21 cellular contexts compared by ENCODE assay signal in the genomic region with DNA sequence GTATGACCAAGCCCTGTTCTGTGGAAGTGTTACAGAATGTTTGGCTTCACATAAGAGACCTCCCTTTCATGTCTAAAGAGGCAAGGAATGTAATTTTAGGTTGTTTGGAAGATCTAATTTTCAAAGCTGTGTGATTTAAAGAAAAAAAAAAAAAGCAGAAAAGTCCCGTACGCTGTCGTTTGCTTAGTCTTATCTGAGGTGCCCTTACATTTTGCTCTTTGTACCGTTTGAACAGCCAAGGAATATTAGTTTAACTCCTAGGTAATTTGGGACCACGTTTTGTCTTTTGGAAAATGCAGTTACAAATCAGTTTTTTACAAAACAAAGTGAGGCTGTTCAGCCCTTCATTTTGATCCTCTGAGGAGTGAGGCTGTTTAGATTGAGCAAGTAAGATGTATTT.
DNase-seq lines count a peak whose midpoint lies in the region; ATAC-seq and TF ChIP-seq lines count a peak whose summit lies in the region.
"Had no signal": no experiment of that assay in that cellular context is flagged by ENCODE, and none has a peak within 500 bp of the region (broad histone marks: within the 10 kb centered on the region; RNA-seq: fewer than 3 reads in every experiment).

No MANE protein-coding gene starts in this region.

- H3K4me1 ChIP-seq in BLaER1 treated with 17β-estradiol and CSF1 and Interleukin-3, amounts not matched to agents 10 nM and 100 nM: peaks cover 43 to 100% (median 95%) of the 10 kb centered on the region in 10 experiments
- peaks cover 33% of the 10 kb centered on the region for H3K4me1 ChIP-seq in HEK293 (ENCODE audit: control insufficient read depth, insufficient read depth, low read length)
- peaks cover 2% of the 10 kb centered on the region for H3K4me1 ChIP-seq in fibroblast of lung (ENCODE audit: control insufficient read depth, extremely low read depth, insufficient read depth, low read length)
- H3K4me1 ChIP-seq in skeletal muscle tissue (ENCODE audit: control insufficient read depth in 3 of 3, insufficient read depth in 3 of 3, low read length in 3 of 3): peaks cover 37 to 63% (median 51%) of the 10 kb centered on the region in 3 donors

- peaks cover 8% of the 10 kb centered on the region for H3K79me2 ChIP-seq in fibroblast of lung (ENCODE audit: control insufficient read depth, insufficient read depth, low read length)

- peak overlapping the region in 1 of 11 experiments; percentile 9; a peak in 1 of 22 replicates for H3K9ac ChIP-seq in BLaER1 treated with 17β-estradiol and CSF1 and Interleukin-3, amounts not matched to agents 10 nM and 100 nM
- H3K9ac ChIP-seq in fibroblast of lung (ENCODE audit: insufficient read depth, low read length) (no peak overlapping the region), skeletal muscle tissue (ENCODE audit: low read depth in 1 of 3, low read length in 3 of 3) (peak overlapping the region in 2 of 3 donors; percentile 42 to 50)

- H3K9me3 ChIP-seq in BLaER1 treated with 17β-estradiol and CSF1 and Interleukin-3, amounts not matched to agents 10 nM and 100 nM (replicated peaks in 1 of 11): no peaks in the 10 kb centered on the region
- H3K9me3 ChIP-seq in HEK293 (ENCODE audit: control insufficient read depth, insufficient read depth, low read depth, low read length) (no peaks in the 10 kb centered on the region), fibroblast of lung (ENCODE audit: control insufficient read depth, insufficient read depth, low read depth, low read length) (no peaks in the 10 kb centered on the region), skeletal muscle tissue (ENCODE audit: control insufficient read depth in 3 of 3, low read length in 3 of 3) (no peaks in the 10 kb centered on the region)
- H3K9me3 ChIP-seq: mucosa of descending colon had no signal

- H3K27ac ChIP-seq in BLaER1 treated with 17β-estradiol and CSF1 and Interleukin-3, amounts not matched to agents 10 nM and 100 nM: peak overlapping the region in 10 of 11 experiments; percentile 7 to 92 (median 79); a peak in 14 of 22 replicates
- H3K27ac ChIP-seq in HEK293 (ENCODE audit: extremely low read depth, low read depth, low read length) (no peak overlapping the region), fibroblast of lung (ENCODE audit: insufficient read depth, low read length) (no peak overlapping the region), skeletal muscle tissue (ENCODE audit: low read depth, low read length) (peak overlapping the region; percentile 70)
- H3K27ac ChIP-seq: HL-60 had no signal

- no peak for ATAC-seq in HG03135 (IDR thresholded peaks at IDR 0.05; ENCODE audit: unreplicated experiment)
- no peak for ATAC-seq in stimulated activated naive CD8-positive, alpha-beta T cell treated with anti-CD3 and anti-CD28 coated beads, Interleukin-15, Interleukin-2, amounts not matched to agents 100 U/mL and 50 U/mL, for 24 hours
- ATAC-seq: activated CD8-positive, alpha-beta memory T cell treated with anti-CD3 and anti-CD28 coated beads, Interleukin-2, amount 10 ng/mL, durations not matched to agents 7 days and 5 days; mucosa of descending colon; WTC11 had no signal

- no peaks in the 10 kb centered on the region for H3K27me3 ChIP-seq in BLaER1 treated with 17β-estradiol and CSF1 and Interleukin-3, amounts not matched to agents 10 nM and 100 nM
- no peaks in the 10 kb centered on the region for H3K27me3 ChIP-seq in fibroblast of lung (ENCODE audit: control insufficient read depth, insufficient read depth, low read length)
- no peaks in the 10 kb centered on the region for H3K27me3 ChIP-seq in skeletal muscle tissue (ENCODE audit: control insufficient read depth in 3 of 3, insufficient read depth in 3 of 3, low read length in 3 of 3)

- H4K20me1 ChIP-seq in BLaER1 treated with 17β-estradiol and CSF1 and Interleukin-3, amounts not matched to agents 10 nM and 100 nM: peaks cover 0 to 100% (median 55%) of the 10 kb centered on the region in 11 experiments; a peak in 16 of 22 replicates
- H4K20me1 ChIP-seq in fibroblast of lung (ENCODE audit: control insufficient read depth, extremely low read depth, insufficient read depth, low read length): no peaks in the 10 kb centered on the region

- no peak overlapping the region for H2AFZ ChIP-seq in fibroblast of lung (ENCODE audit: low read length)

- H3K4me3 ChIP-seq in BLaER1 treated with 17β-estradiol and CSF1 and Interleukin-3, amounts not matched to agents 10 nM and 100 nM: no peak overlapping the region
- H3K4me3 ChIP-seq in HEK293 (ENCODE audit: low read depth, low read length) (no peak overlapping the region), fibroblast of lung (replicated peaks in 1 of 4; ENCODE audit: control extremely low read depth in 1 of 4, insufficient read depth in 1 of 4, low read depth in 3 of 4, low read length in 4 of 4) (no peak overlapping the region), skeletal muscle tissue (ENCODE audit: low read length in 3 of 3) (no peak overlapping the region)
- H3K4me3 ChIP-seq: mucosa of descending colon had no signal

- DNase-seq in fibroblast of lung (ENCODE audit: low read depth in 2 of 2) (no peak), UCSD-AML1 (lab: John Stamatoyannopoulos, UW; ENCODE audit: unreplicated experiment) (no peak), NCI-H1436 treated with DMSO at 0.1 percent for 48 hours (lab: John Stamatoyannopoulos, UW) (no peak)
- no peak for DNase-seq in stimulated activated naive CD8-positive, alpha-beta T cell treated with anti-CD3 and anti-CD28 coated beads, Interleukin-15, Interleukin-2, amounts not matched to agents 100 U/mL and 50 U/mL, for 24 hours
- DNase-seq: activated CD4-positive, alpha-beta T cell treated with anti-CD3 and anti-CD28 coated beads, Interleukin-2, amount 50 U/mL, for 1 hour; activated CD8-positive, alpha-beta memory T cell treated with anti-CD3 and anti-CD28 coated beads, Interleukin-2, amount 10 ng/mL, durations not matched to agents 7 days and 5 days; activated naive CD4-positive, alpha-beta T cell treated with anti-CD3 and anti-CD28 coated beads, Interleukin-2, amount 50 U/mL, for 16 hours; amygdala; C1 segment of cervical spinal cord; central memory CD4-positive, alpha-beta T cell; DND-41; mucosa of descending colon; NCI-H1105 treated with DMSO at 0.1 percent for 48 hours; NCI-H2081; NCI-H82 had no signal

- TF ChIP-seq CTCF in HEK293 (tag by site-specific recombination; IDR thresholded peaks at IDR 0.05) (no peak), fibroblast of lung (conservative IDR thresholded peaks at IDR 0.05 in 1 of 2, IDR thresholded peaks at IDR 0.05 in 1 of 2; ENCODE audit: low read depth in 1 of 2, low read length in 2 of 2) (no peak)

- CTCF ChIA-PET in HEK293 (lab: Yijun Ruan, JAX): no interaction called here

- peaks cover 0 to 25% (median 3%) of the 10 kb centered on the region in 11 experiments; a peak in 7 of 22 replicates for H3K36me3 ChIP-seq in BLaER1 treated with 17β-estradiol and CSF1 and Interleukin-3, amounts not matched to agents 10 nM and 100 nM
- H3K36me3 ChIP-seq in HEK293 (ENCODE audit: control insufficient read depth in 2 of 2, insufficient read depth in 1 of 2, low read length in 2 of 2) (no peaks in the 10 kb centered on the region), fibroblast of lung (ENCODE audit: control insufficient read depth, insufficient read depth, low read length) (no peaks in the 10 kb centered on the region), skeletal muscle tissue (ENCODE audit: control insufficient read depth in 3 of 3, insufficient read depth in 3 of 3, low read length in 3 of 3) (no peaks in the 10 kb centered on the region)

- peak overlapping the region in 10 of 11 experiments; percentile 3 to 95 (median 59); a peak in 11 of 22 replicates for H3K4me2 ChIP-seq in BLaER1 treated with 17β-estradiol and CSF1 and Interleukin-3, amounts not matched to agents 10 nM and 100 nM
- peak overlapping the region; percentile 11 for H3K4me2 ChIP-seq in fibroblast of lung (ENCODE audit: extremely low read depth, insufficient read depth, low read length)

- POLR2A ChIA-PET in HEK293 (lab: Yijun Ruan, JAX): no interaction called here

TF ChIP-seq in HEK293, 187 proteins besides CTCF, POLR2A, EP300 and RAD21:
- TF ChIP-seq, protein P1, sequence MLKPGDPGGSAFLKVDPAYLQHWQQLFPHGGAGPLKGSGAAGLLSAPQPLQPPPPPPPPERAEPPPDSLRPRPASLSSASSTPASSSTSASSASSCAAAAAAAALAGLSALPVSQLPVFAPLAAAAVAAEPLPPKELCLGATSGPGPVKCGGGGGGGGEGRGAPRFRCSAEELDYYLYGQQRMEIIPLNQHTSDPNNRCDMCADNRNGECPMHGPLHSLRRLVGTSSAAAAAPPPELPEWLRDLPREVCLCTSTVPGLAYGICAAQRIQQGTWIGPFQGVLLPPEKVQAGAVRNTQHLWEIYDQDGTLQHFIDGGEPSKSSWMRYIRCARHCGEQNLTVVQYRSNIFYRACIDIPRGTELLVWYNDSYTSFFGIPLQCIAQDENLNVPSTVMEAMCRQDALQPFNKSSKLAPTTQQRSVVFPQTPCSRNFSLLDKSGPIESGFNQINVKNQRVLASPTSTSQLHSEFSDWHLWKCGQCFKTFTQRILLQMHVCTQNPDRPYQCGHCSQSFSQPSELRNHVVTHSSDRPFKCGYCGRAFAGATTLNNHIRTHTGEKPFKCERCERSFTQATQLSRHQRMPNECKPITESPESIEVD (tag by site-specific recombination; IDR thresholded peaks at IDR 0.05): peak; percentile 16; the same call in 1 of the 2 replicates
- TF ChIP-seq ZNF341 (tag by site-specific recombination; IDR thresholded peaks at IDR 0.05; ENCODE audit: low read depth): no peak

Comparison
In these comparisons a context has a peak if more than half of its experiments do, and no peak if none do; other contexts are left out.
1. H3K27ac ChIP-seq: peak in BLaER1 treated with 17β-estradiol and CSF1 and Interleukin-3, amounts not matched to agents 10 nM and 100 nM (10 of 11) and skeletal muscle tissue (single experiment); none in HEK293 (single experiment) and fibroblast of lung (single experiment).